1 cellular context compared by ENCODE assay signal in the genomic region with DNA sequence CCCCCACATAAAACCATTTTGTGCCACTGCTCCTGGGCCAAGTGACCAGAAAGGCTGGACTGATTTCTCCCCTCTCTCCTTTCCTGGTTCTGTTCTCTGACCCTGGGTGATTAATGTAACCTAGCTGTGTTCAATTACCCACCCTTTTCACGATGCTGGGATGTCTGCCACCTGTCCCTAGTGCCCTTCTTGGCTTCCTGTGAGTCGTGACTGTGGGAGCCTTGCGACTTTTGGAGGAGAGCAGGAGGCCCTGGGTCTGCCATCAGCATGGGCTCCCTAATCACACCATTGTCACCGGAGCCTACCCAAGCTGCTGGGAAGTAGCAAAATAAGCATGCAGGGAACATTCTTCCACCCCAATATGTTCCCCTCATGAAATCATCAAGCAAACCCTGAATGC.
TF ChIP-seq lines count a peak whose summit lies in the region.

No MANE protein-coding gene starts in this region.

TF ChIP-seq in SK-N-SH, 30 proteins besides CTCF, POLR2A, EP300 and RAD21:
- TF ChIP-seq, protein P1, sequence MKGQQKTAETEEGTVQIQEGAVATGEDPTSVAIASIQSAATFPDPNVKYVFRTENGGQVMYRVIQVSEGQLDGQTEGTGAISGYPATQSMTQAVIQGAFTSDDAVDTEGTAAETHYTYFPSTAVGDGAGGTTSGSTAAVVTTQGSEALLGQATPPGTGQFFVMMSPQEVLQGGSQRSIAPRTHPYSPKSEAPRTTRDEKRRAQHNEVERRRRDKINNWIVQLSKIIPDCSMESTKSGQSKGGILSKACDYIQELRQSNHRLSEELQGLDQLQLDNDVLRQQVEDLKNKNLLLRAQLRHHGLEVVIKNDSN (IDR thresholded peaks at IDR 0.05; ENCODE audit: borderline replicate concordance, low read depth) = no peak
- TF ChIP-seq GATA2 (CRISPR knock-in tag; IDR thresholded peaks at IDR 0.05) = no peak
- TF ChIP-seq, protein P2, sequence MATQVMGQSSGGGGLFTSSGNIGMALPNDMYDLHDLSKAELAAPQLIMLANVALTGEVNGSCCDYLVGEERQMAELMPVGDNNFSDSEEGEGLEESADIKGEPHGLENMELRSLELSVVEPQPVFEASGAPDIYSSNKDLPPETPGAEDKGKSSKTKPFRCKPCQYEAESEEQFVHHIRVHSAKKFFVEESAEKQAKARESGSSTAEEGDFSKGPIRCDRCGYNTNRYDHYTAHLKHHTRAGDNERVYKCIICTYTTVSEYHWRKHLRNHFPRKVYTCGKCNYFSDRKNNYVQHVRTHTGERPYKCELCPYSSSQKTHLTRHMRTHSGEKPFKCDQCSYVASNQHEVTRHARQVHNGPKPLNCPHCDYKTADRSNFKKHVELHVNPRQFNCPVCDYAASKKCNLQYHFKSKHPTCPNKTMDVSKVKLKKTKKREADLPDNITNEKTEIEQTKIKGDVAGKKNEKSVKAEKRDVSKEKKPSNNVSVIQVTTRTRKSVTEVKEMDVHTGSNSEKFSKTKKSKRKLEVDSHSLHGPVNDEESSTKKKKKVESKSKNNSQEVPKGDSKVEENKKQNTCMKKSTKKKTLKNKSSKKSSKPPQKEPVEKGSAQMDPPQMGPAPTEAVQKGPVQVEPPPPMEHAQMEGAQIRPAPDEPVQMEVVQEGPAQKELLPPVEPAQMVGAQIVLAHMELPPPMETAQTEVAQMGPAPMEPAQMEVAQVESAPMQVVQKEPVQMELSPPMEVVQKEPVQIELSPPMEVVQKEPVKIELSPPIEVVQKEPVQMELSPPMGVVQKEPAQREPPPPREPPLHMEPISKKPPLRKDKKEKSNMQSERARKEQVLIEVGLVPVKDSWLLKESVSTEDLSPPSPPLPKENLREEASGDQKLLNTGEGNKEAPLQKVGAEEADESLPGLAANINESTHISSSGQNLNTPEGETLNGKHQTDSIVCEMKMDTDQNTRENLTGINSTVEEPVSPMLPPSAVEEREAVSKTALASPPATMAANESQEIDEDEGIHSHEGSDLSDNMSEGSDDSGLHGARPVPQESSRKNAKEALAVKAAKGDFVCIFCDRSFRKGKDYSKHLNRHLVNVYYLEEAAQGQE (IDR thresholded peaks at IDR 0.05; ENCODE audit: low read depth, low read length) = no peak
- no peak for TF ChIP-seq ELF1 (IDR thresholded peaks at IDR 0.05)
- TF ChIP-seq YY1 (IDR thresholded peaks at IDR 0.05; ENCODE audit: low read depth) = no peak
- no peak for TF ChIP-seq FOSL2 (IDR thresholded peaks at IDR 0.05; ENCODE audit: borderline replicate concordance, low read depth)
- TF ChIP-seq FOXM1 (IDR thresholded peaks at IDR 0.05; ENCODE audit: low read depth) = no peak
- TF ChIP-seq NFIC (IDR thresholded peaks at IDR 0.05; ENCODE audit: borderline replicate concordance) = no peak
